ENCODE assay signal across 8 cellular contexts in the genomic region with DNA sequence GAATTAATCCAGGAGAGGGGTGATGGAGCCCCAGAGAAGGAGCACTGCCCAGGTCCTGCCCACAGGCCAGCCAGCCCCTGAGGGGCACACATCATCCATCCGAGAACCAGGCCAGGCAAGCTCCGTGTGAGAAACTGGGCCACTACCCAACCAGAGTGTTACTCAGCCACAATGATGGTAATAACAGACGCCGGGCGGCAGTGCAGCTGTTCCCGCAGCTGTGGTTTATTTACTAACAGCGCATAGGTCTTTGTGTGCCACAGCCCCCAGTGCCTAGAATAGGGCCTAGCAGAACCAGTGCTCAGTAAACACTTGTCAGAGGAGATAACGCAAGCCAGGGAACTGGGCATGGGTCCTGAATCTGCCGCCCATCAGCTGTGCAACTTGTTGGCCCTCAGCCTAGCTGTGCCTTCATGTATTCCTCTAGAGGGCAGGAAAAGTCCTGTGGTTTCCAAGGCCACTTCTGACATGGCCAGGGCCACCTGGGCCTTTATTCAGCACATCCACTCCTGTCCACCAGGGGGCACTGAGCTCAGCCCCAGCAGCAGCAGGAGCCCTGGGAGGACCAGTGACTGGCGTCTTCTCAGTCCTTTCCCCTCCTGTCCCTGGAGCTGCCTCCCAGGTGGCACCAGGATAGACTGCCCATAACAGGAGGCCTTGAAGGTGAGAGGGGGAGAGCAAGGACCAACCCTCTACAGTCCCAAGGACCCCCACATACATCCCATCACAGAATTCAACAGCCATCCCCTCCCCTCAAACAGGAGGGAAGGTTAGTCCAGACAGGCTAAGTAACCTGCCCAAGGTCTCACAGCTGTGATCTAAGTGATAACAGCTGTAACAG. TPM values are rescaled to one million over a fixed set of nuclear protein-coding genes. Genes with fewer than 3 reads are reported as not detected.
DNase-seq lines count a peak whose midpoint lies in the region; ATAC-seq, FAIRE-seq and TF ChIP-seq lines count a peak whose summit lies in the region.

No MANE protein-coding gene starts in this region.

- peak overlapping the region; percentile 80 for H3K4me3 ChIP-seq in A673 (ENCODE audit: low read depth, low read length, poor library complexity, severe bottlenecking)
- H3K4me3 ChIP-seq in dorsolateral prefrontal cortex = no peak overlapping the region
- no peak overlapping the region for H3K4me3 ChIP-seq in mucosa of descending colon

- H3K36me3 Mint-ChIP-seq in activated CD4-positive, alpha-beta T cell treated with anti-CD3 and anti-CD28 coated beads, Interleukin-2, amount 10 ng/mL, durations not matched to agents 7 days and 5 days (ENCODE audit: low read depth) = peaks cover 46% of the 10 kb centered on the region

- CTCF ChIA-PET in A673 (lab: Charles Lee) = interaction anchor here (0.6 to 1.8 kb wide), 11 partner anchors 8 to 531 kb away, joined by 3 to 18 read pairs (median 4); partner anchors contain the start of gene GRK6
- CTCF ChIA-PET in activated CD4-positive, alpha-beta T cell treated with anti-CD3 and anti-CD28 coated beads, Interleukin-2, amount 10 ng/mL, durations not matched to agents 7 days and 5 days (lab: Charles Lee) = interaction anchor here (0.6 to 3.3 kb wide), 48 partner anchors 8 to 238 kb away, joined by 3 to 30 read pairs (median 4); partner anchors contain the start of genes F12, LMAN2 and PRR7

- H3K4me1 ChIP-seq in A673 (ENCODE audit: insufficient read depth, low read length, poor library complexity, severe bottlenecking) (peaks cover 20% of the 10 kb centered on the region), mucosa of descending colon (ENCODE audit: low read depth) (peaks cover 40% of the 10 kb centered on the region)

- H3K4me3 Mint-ChIP-seq in activated CD4-positive, alpha-beta T cell treated with anti-CD3 and anti-CD28 coated beads, Interleukin-2, amount 10 ng/mL, durations not matched to agents 7 days and 5 days = peak overlapping the region; percentile 97

- intact Hi-C loops in A673 (cut with micrococcal nuclease; ENCODE audit: unreplicated experiment) (loop anchor here (2.0 kb wide), 2 partner anchors 187 to 197 kb away; partner anchors contain the start of gene PDLIM7), dorsolateral prefrontal cortex (cut with DNase I) (loop anchor here (5.0 to 10.0 kb wide), 4 partner anchors 43 to 655 kb away; partner anchors contain the start of genes LMAN2 (in 2 of the 2), DOK3 (in 1 of the 2) and PDLIM7 (in 1 of the 2)), mucosa of descending colon (cut with DNase I, micrococcal nuclease) (loop anchor here in 1 of 2 donors (10.0 kb wide), 1 partner anchor 55 kb away; no protein-coding TSS in a partner anchor)

- H3K27me3 ChIP-seq in A673 (replicated peaks; ENCODE audit: insufficient read depth, low read depth, low read length, poor library complexity) (no peaks in the 10 kb centered on the region), dorsolateral prefrontal cortex (no peaks in the 10 kb centered on the region)

- FAIRE-seq in GM18507 (lab: Jason Lieb, UNC) = peak; percentile 83

- H3K36me3 ChIP-seq in A673 (ENCODE audit: insufficient read depth, low read length, poor library complexity, severe bottlenecking) = peaks cover 28% of the 10 kb centered on the region
- H3K36me3 ChIP-seq in mucosa of descending colon (ENCODE audit: low read depth) = peaks cover 3% of the 10 kb centered on the region

- DNase-seq in A673 (ENCODE audit: low spot score) (peak; percentile 70), GM18507 (ENCODE audit: extremely low spot score, insufficient read length, low read depth) (no peak), NCI-H524 treated with DMSO at 0.1 percent for 48 hours (lab: John Stamatoyannopoulos, UW) (peak; percentile 1), dorsolateral prefrontal cortex (peak in 6 of 10 donors; percentile 50 to 71 (median 64)), mucosa of descending colon (peak; percentile 80 to 83 (median 81))
- DNase-seq in activated CD4-positive, alpha-beta T cell treated with anti-CD3 and anti-CD28 coated beads, Interleukin-2, amount 10 ng/mL, durations not matched to agents 7 days and 5 days = peak; percentile 78
- DNase-seq in stimulated activated naive CD8-positive, alpha-beta T cell treated with anti-CD3 and anti-CD28 coated beads, Interleukin-15, Interleukin-2, amounts not matched to agents 100 U/mL and 50 U/mL, for 24 hours = peak; percentile 80

- no peaks in the 10 kb centered on the region for H3K9me3 Mint-ChIP-seq in activated CD4-positive, alpha-beta T cell treated with anti-CD3 and anti-CD28 coated beads, Interleukin-2, amount 10 ng/mL, durations not matched to agents 7 days and 5 days

- H3K27ac Mint-ChIP-seq in activated CD4-positive, alpha-beta T cell treated with anti-CD3 and anti-CD28 coated beads, Interleukin-2, amount 10 ng/mL, durations not matched to agents 7 days and 5 days = peak overlapping the region; percentile 83

- peak; percentile 86 for TF ChIP-seq CTCF in A673 (conservative IDR thresholded peaks at IDR 0.05; ENCODE audit: low read depth, low read length)
- peak in 53 of 56 donors; percentile 27 to 77 (median 61) for TF ChIP-seq CTCF in dorsolateral prefrontal cortex (IDR thresholded peaks at IDR 0.05 in 54 of 56, conservative IDR thresholded peaks at IDR 0.05 in 2 of 56; ENCODE audit: low read depth in 1 of 56, partially characterized antibody in 56 of 56)
- TF ChIP-seq CTCF in mucosa of descending colon (IDR thresholded peaks at IDR 0.05) = peak; percentile 87

- H3K27me3 Mint-ChIP-seq in activated CD4-positive, alpha-beta T cell treated with anti-CD3 and anti-CD28 coated beads, Interleukin-2, amount 10 ng/mL, durations not matched to agents 7 days and 5 days = no peaks in the 10 kb centered on the region

- POLR2A ChIA-PET in A673 (lab: Charles Lee; ENCODE audit: low non-redundant PET) = no interaction called here
- POLR2A ChIA-PET in activated CD4-positive, alpha-beta T cell treated with anti-CD3 and anti-CD28 coated beads, Interleukin-2, amount 10 ng/mL, durations not matched to agents 7 days and 5 days (lab: Charles Lee) = no interaction called here

- H3K9me3 ChIP-seq in A673 (ENCODE audit: low read depth, low read length, poor library complexity, severe bottlenecking) = no peaks in the 10 kb centered on the region
- H3K9me3 ChIP-seq in mucosa of descending colon = no peaks in the 10 kb centered on the region

- no peak overlapping the region for H3K27ac ChIP-seq in A673 (ENCODE audit: low read depth, low read length, poor library complexity, severe bottlenecking)
- peak overlapping the region in 35 of 59 donors; percentile 2 to 70 (median 27) for H3K27ac ChIP-seq in dorsolateral prefrontal cortex

- peaks cover 67% of the 10 kb centered on the region for H3K4me1 Mint-ChIP-seq in activated CD4-positive, alpha-beta T cell treated with anti-CD3 and anti-CD28 coated beads, Interleukin-2, amount 10 ng/mL, durations not matched to agents 7 days and 5 days

- no TSS peak for BruUV-seq in A673 (replicated peaks; lab: Mats Ljungman, UMichigan)

- ATAC-seq in mucosa of descending colon (peak; percentile 53), GM18868 (IDR thresholded peaks at IDR 0.05; ENCODE audit: unreplicated experiment) (no peak)
- ATAC-seq in stimulated activated naive CD8-positive, alpha-beta T cell treated with anti-CD3 and anti-CD28 coated beads, Interleukin-15, Interleukin-2, amounts not matched to agents 100 U/mL and 50 U/mL, for 24 hours = no peak

RNA-seq across cellular contexts. Expression of gene MXD3, which starts 2.1 kb away (rescaled TPM):
- 15.1 and 19.4 TPM in 2 replicates for total RNA-seq in A673 (2021)
- 100 to 1,000 TPM; 107 to 109 TPM for total RNA-seq in activated CD4-positive, alpha-beta T cell treated with anti-CD3 and anti-CD28 coated beads, Interleukin-2, amount 10 ng/mL, durations not matched to agents 7 days and 5 days
- total RNA-seq in dorsolateral prefrontal cortex = 10 to 100 TPM in 8 of 120 experiments, 1 to 10 TPM in 112; 2.1 to 12.7 (median 5.8) TPM
- 10 to 100 TPM; 10.3 to 19.4 (median 10.9) TPM for total RNA-seq in mucosa of descending colon

RNA-seq across cellular contexts. Expression of gene PRELID1, which starts 6.0 kb away (rescaled TPM):
- 169 and 194 TPM in 2 replicates for total RNA-seq in A673 (2021)
- 100 to 1,000 TPM; 142 to 152 TPM for total RNA-seq in activated CD4-positive, alpha-beta T cell treated with anti-CD3 and anti-CD28 coated beads, Interleukin-2, amount 10 ng/mL, durations not matched to agents 7 days and 5 days
- 10 to 100 TPM; 46.3 to 88.8 (median 64.7) TPM for total RNA-seq in dorsolateral prefrontal cortex
- 100 to 1,000 TPM; 149 to 277 (median 171) TPM for total RNA-seq in mucosa of descending colon

RNA-seq across cellular contexts. Expression of gene RAB24, which starts 6.1 kb away (rescaled TPM):
- total RNA-seq in A673 (2021) = 16.0 and 19.2 TPM in 2 replicates
- 10 to 100 TPM; 28.3 to 34.4 TPM for total RNA-seq in activated CD4-positive, alpha-beta T cell treated with anti-CD3 and anti-CD28 coated beads, Interleukin-2, amount 10 ng/mL, durations not matched to agents 7 days and 5 days
- total RNA-seq in dorsolateral prefrontal cortex = 10 to 100 TPM; 24.3 to 74.5 (median 50.3) TPM
- 10 to 100 TPM; 23.4 to 33.1 (median 29.5) TPM for total RNA-seq in mucosa of descending colon

RNA-seq across cellular contexts. Expression of gene LMAN2, which starts 41.9 kb away (rescaled TPM):
- total RNA-seq in A673 (2021) = 97.7 and 98.4 TPM in 2 replicates
- 100 to 1,000 TPM; 123 to 132 TPM for total RNA-seq in activated CD4-positive, alpha-beta T cell treated with anti-CD3 and anti-CD28 coated beads, Interleukin-2, amount 10 ng/mL, durations not matched to agents 7 days and 5 days
- total RNA-seq in dorsolateral prefrontal cortex = 10 to 100 TPM; 37.8 to 73.4 (median 52.2) TPM
- total RNA-seq in mucosa of descending colon = 100 to 1,000 TPM in 2 of 3 donors, 10 to 100 TPM in 1; 91.9 to 150 (median 139) TPM

RNA-seq across cellular contexts. Expression of gene RGS14, which starts 48.2 kb away (rescaled TPM):
- total RNA-seq in A673 (2021) = 3.1 and 6.5 TPM in 2 replicates
- 100 to 1,000 TPM; 124 to 132 TPM for total RNA-seq in activated CD4-positive, alpha-beta T cell treated with anti-CD3 and anti-CD28 coated beads, Interleukin-2, amount 10 ng/mL, durations not matched to agents 7 days and 5 days
- total RNA-seq in dorsolateral prefrontal cortex = 10 to 100 TPM in 117 of 120 experiments, 1 to 10 TPM in 3; 3.8 to 52.2 (median 23.9) TPM
- 10 to 100 TPM; 11.1 to 15.2 (median 11.7) TPM for total RNA-seq in mucosa of descending colon
